Comparison of ENCODE assay signal across 17 cellular contexts in genomic region chr11:70580036-70580805, GRCh38.
DNase-seq lines count a peak whose midpoint lies in the region; ATAC-seq and FAIRE-seq lines count a peak whose summit lies in the region.
"Had no signal": no experiment of that assay in that cellular context is flagged by ENCODE, and none has a peak within 500 bp of the region (broad histone marks: within the 10 kb centered on the region; RNA-seq: fewer than 3 reads in every experiment).

No MANE protein-coding gene starts in this region.

- no peak for ATAC-seq in left cardiac atrium
- no peak for ATAC-seq in HG03565 (IDR thresholded peaks at IDR 0.05; ENCODE audit: unreplicated experiment)
- ATAC-seq: activated CD8-positive, alpha-beta T cell treated with anti-CD3 and anti-CD28 coated beads, Interleukin-2, amount 10 ng/mL, durations not matched to agents 7 days and 5 days; natural killer cell; right cardiac atrium had no signal

- FAIRE-seq in urothelium cell line (lab: Jason Lieb, UNC) = no peak
- FAIRE-seq: GM19239, TTC549 had no signal

- DNase-seq in cardiac septum (ENCODE audit: low spot score) (peak; percentile 63), left cardiac atrium (no peak), UCSD-AML1 (lab: John Stamatoyannopoulos, UW; ENCODE audit: unreplicated experiment) (peak; percentile 38), left kidney (ENCODE audit: low read depth, low spot score) (peak; percentile 75), urothelium cell line (ENCODE audit: low spot score) (peak; percentile 42), AML-193 (lab: John Stamatoyannopoulos, UW) (no peak), occipital lobe (lab: John Stamatoyannopoulos, UW) (no peak)
- DNase-seq: activated CD8-positive, alpha-beta T cell treated with anti-CD3 and anti-CD28 coated beads, Interleukin-2, amount 10 ng/mL, durations not matched to agents 7 days and 5 days; Calu3; hypothalamus; NCI-H1048; right cardiac atrium; transverse colon had no signal

- intact Hi-C loops in cardiac septum (cut with DNase I) = no loop called here
- intact Hi-C loops in left cardiac atrium (cut with DNase I) = no loop called here

Comparison
In these comparisons a context has a peak if more than half of its experiments do, and no peak if none do; other contexts are left out.
1. DNase-seq: peak in cardiac septum (single experiment), UCSD-AML1 (single experiment), left kidney (single experiment) and urothelium cell line (single experiment); none in left cardiac atrium (single experiment), AML-193 (0 of 2) and occipital lobe (single experiment).